In the genomic region with DNA sequence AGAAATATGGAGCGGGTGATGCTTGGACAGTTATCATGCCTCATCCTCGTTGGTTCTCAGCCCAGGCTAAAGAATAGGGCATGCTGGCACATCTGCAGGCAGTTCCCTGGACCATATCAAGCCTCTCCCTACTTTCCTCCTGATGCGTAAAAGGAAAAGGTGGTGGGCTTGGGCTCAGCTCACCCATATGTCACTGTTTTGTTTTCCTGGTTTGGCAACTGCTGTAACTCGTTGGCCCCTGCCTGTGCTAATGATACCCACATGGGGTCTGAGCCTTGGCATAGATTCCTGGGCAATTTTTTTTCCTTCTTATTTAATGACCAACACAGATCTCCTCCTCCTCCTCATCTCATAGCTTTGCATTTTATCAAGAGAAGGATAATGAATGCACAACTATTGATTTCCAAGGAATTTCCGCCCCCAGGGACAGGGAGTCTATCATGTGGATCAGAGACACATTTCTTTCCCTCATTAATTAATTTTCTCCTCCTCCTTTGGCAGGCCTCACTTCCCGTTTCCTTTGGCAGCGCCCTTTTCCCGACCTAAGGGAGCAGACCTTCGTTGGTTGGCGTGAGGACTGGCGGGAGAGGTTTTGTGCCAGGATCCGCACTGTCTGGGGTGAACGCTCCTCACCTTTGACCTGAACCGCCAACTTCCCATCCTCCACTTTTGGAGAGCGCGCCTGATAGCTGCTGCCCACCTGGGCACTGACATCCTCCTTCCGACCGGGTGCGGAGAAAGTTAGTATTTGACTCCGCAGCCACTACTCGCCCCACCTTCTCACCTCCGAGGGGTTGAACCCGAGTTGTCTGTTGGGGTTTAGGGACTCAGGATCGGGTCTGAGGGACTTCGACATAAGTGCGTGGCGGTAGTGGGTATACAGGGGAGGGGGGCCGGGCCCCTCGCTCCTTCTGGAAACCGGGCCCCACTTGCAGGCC, we compare ENCODE assay signal across 1 cellular context.
TF ChIP-seq lines count a peak whose summit lies in the region.

No MANE protein-coding gene starts in this region.

TF ChIP-seq in H1, 55 proteins besides CTCF, POLR2A, EP300 and RAD21:
- TF ChIP-seq HDAC6 (IDR thresholded peaks at IDR 0.05; ENCODE audit: low read depth, low read length) = no peak
- no peak for TF ChIP-seq BRCA1 (IDR thresholded peaks at IDR 0.05; ENCODE audit: low read depth, low read length)
- peak; percentile 69 for TF ChIP-seq RNF2 (IDR thresholded peaks at IDR 0.05; ENCODE audit: borderline replicate concordance, low read depth, low read length, missing control alignments, poor library complexity, severe bottlenecking)
- TF ChIP-seq KDM1A (IDR thresholded peaks at IDR 0.05; ENCODE audit: borderline replicate concordance, low read length) = no peak
- peak; percentile 84; the same call in 1 of the 2 replicates for TF ChIP-seq SUZ12 (IDR thresholded peaks at IDR 0.05; ENCODE audit: low read length)
- TF ChIP-seq EZH2 (IDR thresholded peaks at IDR 0.05; ENCODE audit: low read depth, low read length, severe bottlenecking) = peak; percentile 76
